8 cellular contexts compared by ENCODE assay signal in genomic region chr17:30600062-30600829, GRCh38.
DNase-seq lines count a peak whose midpoint lies in the region; ATAC-seq and TF ChIP-seq lines count a peak whose summit lies in the region.

No MANE protein-coding gene starts in this region.

- H3K36me3 Mint-ChIP-seq in activated CD4-positive, alpha-beta memory T cell treated with anti-CD3 and anti-CD28 coated beads for 36 hours, result peaks cover 2% of the 10 kb centered on the region

- no peaks in the 10 kb centered on the region for H3K36me3 ChIP-seq in lung (ENCODE audit: control insufficient read depth in 2 of 2, insufficient read depth in 2 of 2, low read length in 2 of 2)

- WGBS in lung, 2 donors, result 0 to 1% methylated on average over 45 to 78 of the region's 78 CpGs

- H3K4me3 ChIP-seq in lung, result peak overlapping the region; percentile 89

- peaks cover 12% of the 10 kb centered on the region for H3K4me1 Mint-ChIP-seq in activated CD4-positive, alpha-beta memory T cell treated with anti-CD3 and anti-CD28 coated beads for 36 hours (ENCODE audit: low read depth)

- no peaks in the 10 kb centered on the region for H3K9me3 ChIP-seq in lung (ENCODE audit: control insufficient read depth in 2 of 2, insufficient read depth in 1 of 2, low read length in 1 of 2)

- POLR2A ChIA-PET in activated CD4-positive, alpha-beta memory T cell treated with anti-CD3 and anti-CD28 coated beads for 36 hours (lab: Charles Lee), result no interaction called here

- H3K4me1 ChIP-seq in lung (ENCODE audit: control insufficient read depth in 2 of 2, insufficient read depth in 2 of 2, low read length in 2 of 2), result peaks cover 0 to 2% of the 10 kb centered on the region in 2 donors

- peak; percentile 0 for TF ChIP-seq CTCF in lung (IDR thresholded peaks at IDR 0.05; ENCODE audit: control extremely low read depth, extremely low read depth)

- intact Hi-C loops in activated CD4-positive, alpha-beta memory T cell treated with anti-CD3 and anti-CD28 coated beads for 36 hours (cut with micrococcal nuclease), result loop anchor here (2.0 kb wide), 1 partner anchor 123 kb away; the partner anchor contains the start of gene GOSR1

- ATAC-seq in HG03378 (IDR thresholded peaks at IDR 0.05; ENCODE audit: unreplicated experiment) (peak; percentile 62), lung (ENCODE audit: insufficient read depth, low FRiP score) (peak; percentile 96)

- no peak overlapping the region for H3K27ac Mint-ChIP-seq in activated CD4-positive, alpha-beta memory T cell treated with anti-CD3 and anti-CD28 coated beads for 36 hours

- H3K27ac ChIP-seq in lung (ENCODE audit: low read depth in 1 of 2, low read length in 1 of 2), result peak overlapping the region; percentile 89 to 94

- no peaks in the 10 kb centered on the region for H3K9me3 Mint-ChIP-seq in activated CD4-positive, alpha-beta memory T cell treated with anti-CD3 and anti-CD28 coated beads for 36 hours

- H3K27me3 Mint-ChIP-seq in activated CD4-positive, alpha-beta memory T cell treated with anti-CD3 and anti-CD28 coated beads for 36 hours, result no peaks in the 10 kb centered on the region

- peak overlapping the region; percentile 97 for H3K4me3 Mint-ChIP-seq in activated CD4-positive, alpha-beta memory T cell treated with anti-CD3 and anti-CD28 coated beads for 36 hours

- no peaks in the 10 kb centered on the region for H3K27me3 ChIP-seq in lung (ENCODE audit: control insufficient read depth, insufficient read depth)

- peak; percentile 86 for DNase-seq in CD1c-positive myeloid dendritic cell (ENCODE audit: extremely low spot score)
- DNase-seq in GM19238 (ENCODE audit: insufficient read length, low spot score), result peak; percentile 78
- DNase-seq in NCI-H526 treated with DMSO at 0.1 percent for 48 hours (lab: John Stamatoyannopoulos, UW), result peak; percentile 98
- peak; percentile 83 for DNase-seq in activated CD4-positive, alpha-beta memory T cell treated with anti-CD3 and anti-CD28 coated beads for 36 hours
- DNase-seq in effector CD4-positive, alpha-beta T cell, result peak; percentile 31
- DNase-seq in lung (ENCODE audit: low spot score), result peak; percentile 86
- peak in 2 of 3 experiments; percentile 28 to 48 for DNase-seq in stimulated activated CD4-positive, alpha-beta T cell treated with anti-CD3 and anti-CD28 coated beads, TNF-alpha, amount 100 ng/mL, for 4 hours (ENCODE audit: low read depth in 3 of 3)

- CTCF ChIA-PET in activated CD4-positive, alpha-beta memory T cell treated with anti-CD3 and anti-CD28 coated beads for 36 hours (lab: Charles Lee), result interaction anchor here (0.6 to 1.0 kb wide), 4 partner anchors 97 to 228 kb away, joined by 3 to 4 read pairs (median 3); partner anchors contain the start of gene GOSR1

Comparison
In these comparisons a context has a peak if more than half of its experiments do, and no peak if none do; other contexts are left out.
1. Peak in every context shown above with its lines: DNase-seq, ATAC-seq, H3K4me3 ChIP-seq and H3K27ac ChIP-seq.
2. DNase-seq: peak in every context shown above with its lines; median percentile 98 in NCI-H526 treated with DMSO at 0.1 percent for 48 hours; 86 in CD1c-positive myeloid dendritic cell; 86 in lung; 83 in activated CD4-positive, alpha-beta memory T cell treated with anti-CD3 and anti-CD28 coated beads for 36 hours; 78 in GM19238; 38 in stimulated activated CD4-positive, alpha-beta T cell treated with anti-CD3 and anti-CD28 coated beads, TNF-alpha, amount 100 ng/mL, for 4 hours; 31 in effector CD4-positive, alpha-beta T cell.